Comparison of ENCODE assay signal across 1 cellular context in genomic region chr7:134458806-134459698, GRCh38.
A peak's percentile ranks its signal among the peaks of the same experiment; 100 is the strongest.
TF ChIP-seq lines count a peak whose summit lies in the region.

TSS of gene AKR1B1 (minus strand) at chr7:134459100. CDS start at chr7:134459062, 38 bp downstream.

TF ChIP-seq in HepG2, 621 proteins besides CTCF, POLR2A, EP300 and RAD21 (continued from another document and continues in another):
- TF ChIP-seq HCFC1 (IDR thresholded peaks at IDR 0.05; ENCODE audit: low read depth, low read length) (peak; percentile 16; the same call in 1 of the 2 replicates), ZNF160 (CRISPR knock-in tag; IDR thresholded peaks at IDR 0.05) (peak; percentile 59; the same call in 1 of the 2 replicates), POGZ (CRISPR knock-in tag; IDR thresholded peaks at IDR 0.05) (peak; percentile 98), KDM4B (CRISPR knock-in tag; IDR thresholded peaks at IDR 0.05) (peak; percentile 75; the same call in 1 of the 2 replicates), NFKB2 (CRISPR knock-in tag; IDR thresholded peaks at IDR 0.05; ENCODE audit: borderline replicate concordance) (peak; percentile 68; the same call in 1 of the 2 replicates), NRL (CRISPR knock-in tag; IDR thresholded peaks at IDR 0.05; ENCODE audit: borderline replicate concordance) (peak; percentile 58; the same call in 1 of the 2 replicates), ZBTB10 (CRISPR knock-in tag; IDR thresholded peaks at IDR 0.05; ENCODE audit: borderline replicate concordance) (no peak), ZNF333 (CRISPR knock-in tag; IDR thresholded peaks at IDR 0.05; ENCODE audit: borderline replicate concordance) (peak; percentile 77; the same call in 1 of the 2 replicates), ZNF432 (CRISPR knock-in tag; IDR thresholded peaks at IDR 0.05; ENCODE audit: borderline replicate concordance) (no peak), TOPORS (CRISPR knock-in tag; IDR thresholded peaks at IDR 0.05) (no peak), KLF6 (CRISPR knock-in tag; IDR thresholded peaks at IDR 0.05) (peak; percentile 52; the same call in 1 of the 2 replicates), BCL6 (CRISPR knock-in tag; IDR thresholded peaks at IDR 0.05) (peak; percentile 29), ZNF598 (CRISPR knock-in tag; IDR thresholded peaks at IDR 0.05; ENCODE audit: borderline replicate concordance) (no peak), HIC2 (CRISPR knock-in tag; IDR thresholded peaks at IDR 0.05; ENCODE audit: low read depth) (no peak), HMGXB4 (CRISPR knock-in tag; IDR thresholded peaks at IDR 0.05; ENCODE audit: borderline replicate concordance in 1 of 2, low read depth in 1 of 2) (peak; percentile 49 to 85; a peak in 3 of 4 replicates), ZBTB34 (CRISPR knock-in tag; IDR thresholded peaks at IDR 0.05) (no peak), PITX1 (CRISPR knock-in tag; IDR thresholded peaks at IDR 0.05) (no peak), PRMT3 (CRISPR knock-in tag; IDR thresholded peaks at IDR 0.05; ENCODE audit: borderline replicate concordance, low read depth) (no peak), PTBP1 (IDR thresholded peaks at IDR 0.05; ENCODE audit: low read depth, low read length, poor library complexity, severe bottlenecking) (no peak), NCOA1 (CRISPR knock-in tag; IDR thresholded peaks at IDR 0.05) (no peak; the same call in 1 of the 2 replicates), HNF1B (CRISPR knock-in tag; IDR thresholded peaks at IDR 0.05) (no peak; the same call in none of the 2 replicates), E2F2 (CRISPR knock-in tag; IDR thresholded peaks at IDR 0.05; ENCODE audit: borderline replicate concordance) (0 out of 2 replicates have a peak, but pooled peaks have one; percentile 16), SNAPC5 (CRISPR knock-in tag; IDR thresholded peaks at IDR 0.05; ENCODE audit: borderline replicate concordance) (no peak), STAG1 (CRISPR knock-in tag; IDR thresholded peaks at IDR 0.05) (no peak), MLX (CRISPR knock-in tag; IDR thresholded peaks at IDR 0.05) (no peak), HNRNPH1 (optimal IDR thresholded peaks at IDR 0.05; ENCODE audit: low read depth, low read length) (no peak), ZNF530 (CRISPR knock-in tag; IDR thresholded peaks at IDR 0.05; ENCODE audit: low read depth) (no peak), CHD2 (IDR thresholded peaks at IDR 0.05; ENCODE audit: low read depth, low read length) (no peak), ZNF780A (CRISPR knock-in tag; IDR thresholded peaks at IDR 0.05) (no peak), KAT7 (CRISPR knock-in tag; IDR thresholded peaks at IDR 0.05; ENCODE audit: borderline replicate concordance) (no peak), CHD4 (IDR thresholded peaks at IDR 0.05; ENCODE audit: borderline replicate concordance, low read length) (no peak), CENPT (CRISPR knock-in tag; IDR thresholded peaks at IDR 0.05; ENCODE audit: low read depth) (no peak), FOXO4 (CRISPR knock-in tag; conservative IDR thresholded peaks at IDR 0.05) (0 out of 2 replicates have a peak, but pooled peaks have one; percentile 6), ZNF574 (CRISPR knock-in tag; IDR thresholded peaks at IDR 0.05) (peak; percentile 71)
